ENCODE assay signal across 8 cellular contexts in genomic region chrX:37350034-37350365, GRCh38. TPM values are rescaled to one million over a fixed set of nuclear protein-coding genes. Genes with fewer than 3 reads are reported as not detected.
DNase-seq lines count a peak whose midpoint lies in the region; ATAC-seq and TF ChIP-seq lines count a peak whose summit lies in the region.

No MANE protein-coding gene starts in this region.

- no peak for ATAC-seq in activated T-helper 17 cell treated with anti-CD3 and anti-CD28 coated beads, Interleukin-2, amount 50 U/mL, for 72 hours (replicated peaks)
- ATAC-seq in gastrocnemius medialis = peak in 1 of 2 donors; percentile 37
- no peak for ATAC-seq in HG03045 (IDR thresholded peaks at IDR 0.05; ENCODE audit: unreplicated experiment)
- ATAC-seq in GM21390 (IDR thresholded peaks at IDR 0.05; ENCODE audit: unreplicated experiment) = no peak

- H3T11ph ChIP-seq in H9 (ENCODE audit: low read length) = no peak overlapping the region

- H3K27me3 Mint-ChIP-seq in H9 (ENCODE audit: low read depth) = no peaks in the 10 kb centered on the region; the same call in 1 of the 2 replicates
- peaks cover 19% of the 10 kb centered on the region for H3K27me3 Mint-ChIP-seq in activated T-helper 17 cell treated with anti-CD3 and anti-CD28 coated beads, Interleukin-2, amount 50 U/mL, for 72 hours

- H3K36me3 Mint-ChIP-seq in H9 (ENCODE audit: insufficient read depth in 1 of 3, low read depth in 3 of 3) = peaks cover 2 to 4% (median 3%) of the 10 kb centered on the region in 3 experiments; a peak in 5 of 7 replicates
- no peaks in the 10 kb centered on the region for H3K36me3 Mint-ChIP-seq in activated T-helper 17 cell treated with anti-CD3 and anti-CD28 coated beads, Interleukin-2, amount 50 U/mL, for 72 hours (ENCODE audit: low read depth)

- H3K9me3 ChIP-seq in H9 (ENCODE audit: control insufficient read depth, low read depth, low read length) = no peaks in the 10 kb centered on the region
- H3K9me3 ChIP-seq in gastrocnemius medialis = no peaks in the 10 kb centered on the region

- no peak overlapping the region for H4K8ac ChIP-seq in H9 (replicated peaks; ENCODE audit: insufficient read length, low read depth, low read length)

- DNase-seq in H9 = no peak
- DNase-seq in hepatic stellate cell (ENCODE audit: low spot score) = peak; percentile 14
- peak; percentile 15 to 17 for DNase-seq in gastrocnemius medialis
- no peak for DNase-seq in OCI-M2 (lab: John Stamatoyannopoulos, UW; ENCODE audit: unreplicated experiment)
- DNase-seq in GM10248 (ENCODE audit: extremely low spot score) = no peak

- TF ChIP-seq CTCF in H9 (conservative IDR thresholded peaks at IDR 0.05) = no peak
- TF ChIP-seq CTCF in gastrocnemius medialis (IDR thresholded peaks at IDR 0.05 in 4 of 5, conservative IDR thresholded peaks at IDR 0.05 in 1 of 5) = no peak
- no peak for TF ChIP-seq CTCF in GM10248 (IDR thresholded peaks at IDR 0.05; ENCODE audit: control extremely low read depth, extremely low read depth, low read depth, missing control alignments)

- no peak overlapping the region for H2AFZ ChIP-seq in H9 (ENCODE audit: low read length)

- H2BK120ac ChIP-seq in H9 (ENCODE audit: low read depth, low read length, poor library complexity, severe bottlenecking) = no peak overlapping the region

- no peak overlapping the region for H3K56ac ChIP-seq in H9 (ENCODE audit: insufficient read length, low read depth, low read length)

- intact Hi-C loops in gastrocnemius medialis (cut with DNase I; ENCODE audit: low total_unique reads) = no loop called here

- in situ Hi-C loops in gastrocnemius medialis (cut with MboI; ENCODE audit: low sequenced_read_pairs in 4 of 4) = no loop called here

- H3K4me3 ChIP-seq in gastrocnemius medialis = peak overlapping the region; percentile 55 to 78 (median 72)

- no peak overlapping the region for H3K4ac ChIP-seq in H9 (ENCODE audit: low read depth, low read length)

- no peak overlapping the region for H2BK15ac ChIP-seq in H9 (ENCODE audit: low read depth, low read length)

- no CpG with 5 or more reads among the region's 8 CpGs for whole genome bisulfite sequencing in H9 (ENCODE audit: extremely low coverage, insufficient read length, low lambda C conversion rate)

- H3K4me3 Mint-ChIP-seq in H9 = peak overlapping the region; percentile 85 to 92
- peak overlapping the region; percentile 40 for H3K4me3 Mint-ChIP-seq in activated T-helper 17 cell treated with anti-CD3 and anti-CD28 coated beads, Interleukin-2, amount 50 U/mL, for 72 hours

- CTCF ChIA-PET in GM10248 (lab: Yijun Ruan, JAX) = no interaction called here

- H3K27me3 ChIP-seq in H9 (ENCODE audit: insufficient read depth, low read length) (no peaks in the 10 kb centered on the region), gastrocnemius medialis (no peaks in the 10 kb centered on the region)

- H3K27ac ChIP-seq in H9 (ENCODE audit: insufficient read length, low read depth, low read length) (no peak overlapping the region), gastrocnemius medialis (peak overlapping the region; percentile 85 to 92 (median 88))

- no peak overlapping the region for H3K23ac ChIP-seq in H9 (ENCODE audit: insufficient read length, low read depth, low read length)

- TF ChIP-seq POLR2A in gastrocnemius medialis (IDR thresholded peaks at IDR 0.05) = no peak

- peaks cover 19 to 28% of the 10 kb centered on the region in 2 experiments for H3K4me1 Mint-ChIP-seq in H9
- H3K4me1 Mint-ChIP-seq in activated T-helper 17 cell treated with anti-CD3 and anti-CD28 coated beads, Interleukin-2, amount 50 U/mL, for 72 hours = no peaks in the 10 kb centered on the region

- H4K91ac ChIP-seq in H9 (ENCODE audit: insufficient read length, low read depth, low read length) = no peak overlapping the region

- no peaks in the 10 kb centered on the region for H3K36me3 ChIP-seq in gastrocnemius medialis

- peak overlapping the region; percentile 54 for H3K4me2 ChIP-seq in H9 (ENCODE audit: insufficient read depth, insufficient read length, low read length)

- H3K14ac ChIP-seq in H9 (ENCODE audit: insufficient read depth, low read length) = no peak overlapping the region; the same call in 1 of the 2 replicates

- POLR2A ChIA-PET in GM10248 (lab: Yijun Ruan, JAX) = no interaction called here

- peak overlapping the region; percentile 45 for H3K9ac ChIP-seq in H9 (ENCODE audit: extremely low read depth, insufficient read length, low read length)

- H3K18ac ChIP-seq in H9 (ENCODE audit: insufficient read length, low read depth, low read length) = no peak overlapping the region

- no peaks in the 10 kb centered on the region for H4K20me1 ChIP-seq in H9 (ENCODE audit: control insufficient read depth, insufficient read depth, insufficient read length)

- peaks cover 4% of the 10 kb centered on the region; the same call in 1 of the 2 replicates for H3K79me2 ChIP-seq in H9 (ENCODE audit: insufficient read depth, low read length)

- peaks cover 32 to 48% of the 10 kb centered on the region in 2 experiments for H3K9me3 Mint-ChIP-seq in H9
- H3K9me3 Mint-ChIP-seq in activated T-helper 17 cell treated with anti-CD3 and anti-CD28 coated beads, Interleukin-2, amount 50 U/mL, for 72 hours = no peaks in the 10 kb centered on the region

- H2BK20ac ChIP-seq in H9 (ENCODE audit: low read depth, low read length, poor library complexity, severe bottlenecking) = no peak overlapping the region

- H3K4me1 ChIP-seq in H9 (ENCODE audit: insufficient read depth, low read length) (peaks cover 4% of the 10 kb centered on the region; the same call in 1 of the 2 replicates), gastrocnemius medialis (peaks cover 16 to 26% of the 10 kb centered on the region in 2 donors)

- no peak overlapping the region for H2AK5ac ChIP-seq in H9 (ENCODE audit: insufficient read length, low read length)

- peak overlapping the region in 1 of 3 experiments; percentile 65; a peak in 2 of 7 replicates for H3K27ac Mint-ChIP-seq in H9
- no peak overlapping the region for H3K27ac Mint-ChIP-seq in activated T-helper 17 cell treated with anti-CD3 and anti-CD28 coated beads, Interleukin-2, amount 50 U/mL, for 72 hours

- H2BK12ac ChIP-seq in H9 (ENCODE audit: insufficient read length, low read depth, low read length) = no peak overlapping the region

- peaks cover 2% of the 10 kb centered on the region for H3K23me2 ChIP-seq in H9 (ENCODE audit: insufficient read length, low read depth, low read length, poor library complexity, severe bottlenecking)

- H4K5ac ChIP-seq in H9 (ENCODE audit: insufficient read length, low read depth, low read length) = no peak overlapping the region

- H2BK5ac ChIP-seq in H9 (ENCODE audit: insufficient read length, low read length) = no peak overlapping the region

- no peaks in the 10 kb centered on the region for H3K79me1 ChIP-seq in H9 (ENCODE audit: insufficient read depth, low read depth, low read length, poor library complexity, severe bottlenecking)

RNA-seq across cellular contexts. Expression of gene PRRG1, which starts 0.8 kb away (rescaled TPM):
- total RNA-seq in H9 (2021) (9.0 and 10.2 TPM in 2 replicates), gastrocnemius medialis (10 to 100 TPM in 2 of 4 donors, 1 to 10 TPM in 2; 8.2 to 20.0 (median 10.1) TPM)
- not detected for total RNA-seq in activated T-helper 17 cell treated with anti-CD3 and anti-CD28 coated beads, Interleukin-2, amount 50 U/mL, for 72 hours

Comparison
In these comparisons a context has a peak if more than half of its experiments do, and no peak if none do; other contexts are left out.
1. DNase-seq: peak in hepatic stellate cell (single experiment) and gastrocnemius medialis (2 of 2); none in H9 (single experiment), OCI-M2 (single experiment) and GM10248 (single experiment).
2. RNA of gene PRRG1, which starts 0.8 kb away (total RNA-seq): 8.2 to 20.0 TPM in gastrocnemius medialis and 9.0 to 10.2 TPM in H9; not detected in activated T-helper 17 cell treated with anti-CD3 and anti-CD28 coated beads, Interleukin-2, amount 50 U/mL, for 72 hours; every median in the first group is over 4 times any median in the second.